Comparison of ENCODE assay signal across 8 cellular contexts in genomic region chr5:96703384-96703910, GRCh38. TPM values are rescaled to one million over a fixed set of nuclear protein-coding genes. Genes with fewer than 3 reads are reported as not detected.
DNase-seq lines count a peak whose midpoint lies in the region; ATAC-seq and TF ChIP-seq lines count a peak whose summit lies in the region.

No MANE protein-coding gene starts in this region.

- TF ChIP-seq CTCF in heart left ventricle (IDR thresholded peaks at IDR 0.05) (no peak), fibroblast of mammary gland (conservative IDR thresholded peaks at IDR 0.05; ENCODE audit: control insufficient read depth, insufficient read depth, low read depth, low read length) (no peak), prostate gland (IDR thresholded peaks at IDR 0.05) (no peak)

- H3K27ac ChIP-seq in heart left ventricle: peak overlapping the region; percentile 89 to 99 (median 96)
- no peak overlapping the region for H3K27ac ChIP-seq in SK-N-MC
- H3K27ac ChIP-seq in prostate gland: peak overlapping the region; percentile 83

- H3K4me1 ChIP-seq in heart left ventricle (peaks cover 0 to 71% (median 49%) of the 10 kb centered on the region in 12 donors), prostate gland (replicated peaks) (no peaks in the 10 kb centered on the region)

- H3K27me3 ChIP-seq in heart left ventricle: no peaks in the 10 kb centered on the region
- H3K27me3 ChIP-seq in prostate gland (replicated peaks; ENCODE audit: insufficient read depth): no peaks in the 10 kb centered on the region

- ATAC-seq in heart left ventricle (peak in 1 of 4 donors; percentile 44), left ventricle myocardium superior (no peak), HG02884 (IDR thresholded peaks at IDR 0.05; ENCODE audit: unreplicated experiment) (peak; percentile 77)

- intact Hi-C loops in heart left ventricle (cut with DNase I): loop anchor here in 5 of 10 donors (2.0 to 5.0 kb wide), 4 partner anchors 39 to 44 kb away; partner anchors contain the start of gene CAST (in 5 of the 5)
- intact Hi-C loops in left ventricle myocardium superior (cut with micrococcal nuclease): no loop called here
- intact Hi-C loops in prostate gland (cut with DNase I): loop anchor here (1.0 kb wide), 1 partner anchor 41 kb away; the partner anchor contains the start of gene CAST

- WGBS in heart left ventricle, 4 donors: 1 to 7% (median 5%) methylated on average over 6 of the region's 6 CpGs
- 5% methylated on average over 6 of the region's 6 CpGs for WGBS in prostate gland

- H3K9me3 ChIP-seq in heart left ventricle (no peaks in the 10 kb centered on the region), SK-N-MC (ENCODE audit: low read depth, low read length) (no peaks in the 10 kb centered on the region), prostate gland (no peaks in the 10 kb centered on the region)

- no peak for TF ChIP-seq POLR2A in heart left ventricle (IDR thresholded peaks at IDR 0.05)
- peak; percentile 15 for TF ChIP-seq POLR2A in prostate gland (IDR thresholded peaks at IDR 0.05)

- peak overlapping the region; percentile 84 for H3K9ac ChIP-seq in SK-N-MC (ENCODE audit: insufficient read length)

- H3K36me3 ChIP-seq in heart left ventricle (peaks cover 0 to 14% (median 0%) of the 10 kb centered on the region in 9 donors), SK-N-MC (ENCODE audit: insufficient read depth, low read length) (no peaks in the 10 kb centered on the region), prostate gland (no peaks in the 10 kb centered on the region)

- peak overlapping the region; percentile 65 to 89 (median 75) for H3K4me3 ChIP-seq in heart left ventricle
- H3K4me3 ChIP-seq in SK-N-MC: peak overlapping the region; percentile 88
- H3K4me3 ChIP-seq in fibroblast of mammary gland (ENCODE audit: control insufficient read depth, low read depth, low read length): peak overlapping the region; percentile 65
- peak overlapping the region; percentile 39 to 47 for H3K4me3 ChIP-seq in prostate gland

- DNase-seq in heart left ventricle: no peak
- DNase-seq in left ventricle myocardium superior: no peak
- DNase-seq in SK-N-MC (ENCODE audit: low read depth, low spot score): no peak
- peak; percentile 29 for DNase-seq in fibroblast of mammary gland (ENCODE audit: low read depth)
- DNase-seq in prostate gland (ENCODE audit: low spot score): peak; percentile 47
- DNase-seq in UCSD-AML1 (lab: John Stamatoyannopoulos, UW; ENCODE audit: unreplicated experiment): no peak
- DNase-seq in T1000 (lab: John Stamatoyannopoulos, UW): no peak

RNA-seq across cellular contexts. Expression of gene CAST, which starts 41.3 kb away (rescaled TPM):
- total RNA-seq in heart left ventricle (100 to 1,000 TPM; 373 to 748 (median 549) TPM), left ventricle myocardium superior (523 TPM), prostate gland (100 to 1,000 TPM; 251 to 256 TPM)
- polyA plus RNA-seq in heart left ventricle: 100 to 1,000 TPM; 179 to 396 TPM

Comparison
In these comparisons a context has a peak if more than half of its experiments do, and no peak if none do; other contexts are left out.
1. DNase-seq: peak in fibroblast of mammary gland (single experiment) and prostate gland (single experiment); none in heart left ventricle (0 of 5), left ventricle myocardium superior (single experiment), SK-N-MC (single experiment), UCSD-AML1 (single experiment) and T1000 (single experiment).
2. Peak in every context shown above with its lines, with median percentiles within 50 percentile points of each other: H3K4me3 ChIP-seq.